ENCODE assay signal across 9 cellular contexts in the genomic region with DNA sequence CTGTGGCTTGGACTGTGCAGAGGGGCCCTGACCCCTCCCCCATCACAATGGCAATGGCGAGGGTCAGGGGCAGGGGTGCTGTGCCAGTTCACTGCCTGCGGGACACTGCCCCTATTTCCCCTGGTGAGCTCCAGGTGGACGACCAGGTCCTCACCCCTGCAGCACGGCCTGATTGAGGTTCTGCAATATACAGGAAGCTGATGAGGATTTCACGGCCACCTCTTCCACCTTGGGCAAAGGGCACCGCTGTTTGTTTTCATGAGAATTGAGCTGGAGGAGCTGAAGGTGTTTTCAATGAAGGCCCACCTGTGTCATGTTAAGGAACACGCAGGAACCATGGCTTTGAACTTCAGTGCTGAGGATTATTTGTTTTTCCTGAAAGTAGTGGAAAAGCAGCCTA.
"Had no signal": no experiment of that assay in that cellular context is flagged by ENCODE, and none has a peak within 500 bp of the region (broad histone marks: within the 10 kb centered on the region; RNA-seq: fewer than 3 reads in every experiment).

No MANE protein-coding gene starts in this region.

- H3K36me3 Mint-ChIP-seq: IgD-negative memory B cell had no signal

- H3K9me3 Mint-ChIP-seq: HFFc6, IgD-negative memory B cell had no signal

- H3K4me3 Mint-ChIP-seq: HFFc6, IgD-negative memory B cell had no signal

- H3K9ac ChIP-seq: GM23248 had no signal

- H3K27ac ChIP-seq: GM23248 had no signal

- H3K4me1 ChIP-seq: HAP-1 had no signal

- H3K27me3 Mint-ChIP-seq: IgD-negative memory B cell had no signal

- H3K36me3 ChIP-seq: HAP-1 had no signal

- FAIRE-seq: HTR-8/SVneo had no signal

- ATAC-seq: HCT116 had no signal

- H2AFZ ChIP-seq: GM23248 had no signal

- H3K4me1 Mint-ChIP-seq: IgD-negative memory B cell had no signal

- H3K27ac Mint-ChIP-seq: HFFc6, IgD-negative memory B cell had no signal

- DNase-seq: GM23248, GOT3, H7, HFFc6, KBM-7 had no signal

- H3K4me3 ChIP-seq: GM23248, HAP-1 had no signal

- H3K9me3 ChIP-seq: HAP-1 had no signal
